Comparison of ENCODE assay signal across 1 cellular context in the genomic region with DNA sequence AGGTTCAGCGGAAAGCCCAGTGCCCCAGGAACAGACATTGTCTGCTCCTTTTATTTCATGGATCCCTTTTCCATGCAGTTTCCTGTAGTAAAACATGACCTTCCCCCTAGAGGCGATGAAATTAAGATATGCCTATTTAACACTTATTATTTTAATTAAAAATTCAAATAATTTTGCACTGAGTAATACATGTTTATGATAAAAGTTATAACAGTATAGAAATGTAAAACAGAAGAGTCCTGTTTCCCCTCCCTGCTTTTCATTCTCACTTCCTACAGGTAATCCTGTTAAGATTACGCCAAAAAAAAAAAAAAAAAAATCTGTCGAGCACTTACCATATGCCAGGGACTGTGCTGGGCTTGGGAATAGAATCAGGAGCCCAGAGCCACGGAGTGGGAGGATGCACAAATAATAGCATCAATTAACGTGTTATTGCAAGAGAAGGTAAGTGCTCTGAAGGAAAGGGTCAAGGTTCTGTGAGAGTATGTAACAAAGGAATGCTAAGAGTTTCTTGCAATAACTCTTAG.
TF ChIP-seq lines count a peak whose summit lies in the region.

No MANE protein-coding gene starts in this region.

TF ChIP-seq in HepG2, 621 proteins besides CTCF, POLR2A, EP300 and RAD21:
- TF ChIP-seq ZBTB7A (CRISPR knock-in tag; IDR thresholded peaks at IDR 0.05) (no peak), MED8 (CRISPR knock-in tag; IDR thresholded peaks at IDR 0.05; ENCODE audit: insufficient replicate concordance) (peak; percentile 5), SIN3A (IDR thresholded peaks at IDR 0.05; ENCODE audit: borderline replicate concordance, low read depth, low read length) (no peak), AGO1 (IDR thresholded peaks at IDR 0.05; ENCODE audit: low read depth, low read length, poor library complexity, severe bottlenecking) (no peak), ARNTL (CRISPR knock-in tag; IDR thresholded peaks at IDR 0.05) (peak; percentile 3; the same call in 1 of the 2 replicates), SOX6 (IDR thresholded peaks at IDR 0.05) (no peak), SOX6 (CRISPR knock-in tag; IDR thresholded peaks at IDR 0.05) (no peak), JUN (CRISPR knock-in tag; IDR thresholded peaks at IDR 0.05) (no peak), KMT2A (CRISPR knock-in tag; IDR thresholded peaks at IDR 0.05) (no peak), ZNF484 (CRISPR knock-in tag; IDR thresholded peaks at IDR 0.05; ENCODE audit: borderline replicate concordance, low read depth) (no peak), ZFP36L2 (CRISPR knock-in tag; IDR thresholded peaks at IDR 0.05) (no peak), ZNF776 (CRISPR knock-in tag; IDR thresholded peaks at IDR 0.05) (no peak), ZFP1 (CRISPR knock-in tag; IDR thresholded peaks at IDR 0.05) (0 out of 2 replicates have a peak, but pooled peaks have one; percentile 3), TAF15 (IDR thresholded peaks at IDR 0.05; ENCODE audit: low read depth, low read length, poor library complexity, severe bottlenecking) (no peak), SMAD3 (CRISPR knock-in tag; IDR thresholded peaks at IDR 0.05) (0 out of 2 replicates have a peak, but pooled peaks have one; percentile 0), NFIB (CRISPR knock-in tag; IDR thresholded peaks at IDR 0.05; ENCODE audit: borderline replicate concordance) (no peak), ESRRA (CRISPR knock-in tag; IDR thresholded peaks at IDR 0.05; ENCODE audit: low read depth) (no peak), ZFAT (CRISPR knock-in tag; conservative IDR thresholded peaks at IDR 0.05) (no peak), REL (CRISPR knock-in tag; conservative IDR thresholded peaks at IDR 0.05) (no peak), CEBPG (CRISPR knock-in tag; IDR thresholded peaks at IDR 0.05) (no peak), MIXL1 (CRISPR knock-in tag; IDR thresholded peaks at IDR 0.05) (no peak; the same call in 1 of the 2 replicates), ZNF124 (CRISPR knock-in tag; IDR thresholded peaks at IDR 0.05) (no peak), ZSCAN31 (CRISPR knock-in tag; IDR thresholded peaks at IDR 0.05; ENCODE audit: low read depth) (no peak), NR2F1 (CRISPR knock-in tag; IDR thresholded peaks at IDR 0.05) (0 out of 4 replicates have a peak, but pooled peaks of 1 of the 2 experiments have one; percentile 7), ZNF891 (CRISPR knock-in tag; IDR thresholded peaks at IDR 0.05) (no peak), SRSF1 (optimal IDR thresholded peaks at IDR 0.05; ENCODE audit: low read depth, low read length) (no peak), ZSCAN20 (CRISPR knock-in tag; IDR thresholded peaks at IDR 0.05; ENCODE audit: borderline replicate concordance) (peak; percentile 7; the same call in 1 of the 2 replicates), THAP11 (CRISPR knock-in tag; IDR thresholded peaks at IDR 0.05) (no peak), ZNF572 (CRISPR knock-in tag; IDR thresholded peaks at IDR 0.05) (no peak), KLF11 (CRISPR knock-in tag; IDR thresholded peaks at IDR 0.05) (no peak), ZNF546 (CRISPR knock-in tag; conservative IDR thresholded peaks at IDR 0.05) (no peak), ZNF12 (CRISPR knock-in tag; IDR thresholded peaks at IDR 0.05) (no peak), AKAP8 (CRISPR knock-in tag; IDR thresholded peaks at IDR 0.05) (no peak), ZMAT3 (CRISPR knock-in tag; conservative IDR thresholded peaks at IDR 0.05) (no peak), MTF2 (CRISPR knock-in tag; IDR thresholded peaks at IDR 0.05; ENCODE audit: borderline replicate concordance) (no peak)
- TF ChIP-seq, protein P1, sequence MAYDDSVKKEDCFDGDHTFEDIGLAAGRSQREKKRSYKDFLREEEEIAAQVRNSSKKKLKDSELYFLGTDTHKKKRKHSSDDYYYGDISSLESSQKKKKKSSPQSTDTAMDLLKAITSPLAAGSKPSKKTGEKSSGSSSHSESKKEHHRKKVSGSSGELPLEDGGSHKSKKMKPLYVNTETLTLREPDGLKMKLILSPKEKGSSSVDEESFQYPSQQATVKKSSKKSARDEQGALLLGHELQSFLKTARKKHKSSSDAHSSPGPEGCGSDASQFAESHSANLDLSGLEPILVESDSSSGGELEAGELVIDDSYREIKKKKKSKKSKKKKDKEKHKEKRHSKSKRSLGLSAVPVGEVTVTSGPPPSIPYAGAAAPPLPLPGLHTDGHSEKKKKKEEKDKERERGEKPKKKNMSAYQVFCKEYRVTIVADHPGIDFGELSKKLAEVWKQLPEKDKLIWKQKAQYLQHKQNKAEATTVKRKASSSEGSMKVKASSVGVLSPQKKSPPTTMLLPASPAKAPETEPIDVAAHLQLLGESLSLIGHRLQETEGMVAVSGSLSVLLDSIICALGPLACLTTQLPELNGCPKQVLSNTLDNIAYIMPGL (CRISPR knock-in tag; IDR thresholded peaks at IDR 0.05; ENCODE audit: borderline replicate concordance in 1 of 2, low read depth in 1 of 2) = 0 out of 4 replicates have a peak, but pooled peaks of 1 of the 2 experiments have one; percentile 19
- TF ChIP-seq, protein P2, sequence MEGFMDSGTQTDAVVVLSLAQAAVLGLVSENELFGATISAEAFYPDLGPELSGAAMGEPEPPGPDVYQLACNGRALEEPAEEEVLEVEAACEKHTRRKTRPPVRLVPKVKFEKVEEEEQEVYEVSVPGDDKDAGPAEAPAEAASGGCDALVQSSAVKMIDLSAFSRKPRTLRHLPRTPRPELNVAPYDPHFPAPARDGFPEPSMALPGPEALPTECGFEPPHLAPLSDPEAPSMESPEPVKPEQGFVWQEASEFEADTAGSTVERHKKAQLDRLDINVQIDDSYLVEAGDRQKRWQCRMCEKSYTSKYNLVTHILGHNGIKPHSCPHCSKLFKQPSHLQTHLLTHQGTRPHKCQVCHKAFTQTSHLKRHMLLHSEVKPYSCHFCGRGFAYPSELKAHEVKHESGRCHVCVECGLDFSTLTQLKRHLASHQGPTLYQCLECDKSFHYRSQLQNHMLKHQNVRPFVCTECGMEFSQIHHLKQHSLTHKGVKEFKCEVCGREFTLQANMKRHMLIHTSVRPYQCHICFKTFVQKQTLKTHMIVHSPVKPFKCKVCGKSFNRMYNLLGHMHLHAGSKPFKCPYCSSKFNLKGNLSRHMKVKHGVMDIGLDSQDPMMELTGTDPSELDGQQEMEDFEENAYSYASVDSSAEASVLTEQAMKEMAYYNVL (CRISPR knock-in tag; IDR thresholded peaks at IDR 0.05; ENCODE audit: borderline replicate concordance) = no peak
- TF ChIP-seq, protein P3, sequence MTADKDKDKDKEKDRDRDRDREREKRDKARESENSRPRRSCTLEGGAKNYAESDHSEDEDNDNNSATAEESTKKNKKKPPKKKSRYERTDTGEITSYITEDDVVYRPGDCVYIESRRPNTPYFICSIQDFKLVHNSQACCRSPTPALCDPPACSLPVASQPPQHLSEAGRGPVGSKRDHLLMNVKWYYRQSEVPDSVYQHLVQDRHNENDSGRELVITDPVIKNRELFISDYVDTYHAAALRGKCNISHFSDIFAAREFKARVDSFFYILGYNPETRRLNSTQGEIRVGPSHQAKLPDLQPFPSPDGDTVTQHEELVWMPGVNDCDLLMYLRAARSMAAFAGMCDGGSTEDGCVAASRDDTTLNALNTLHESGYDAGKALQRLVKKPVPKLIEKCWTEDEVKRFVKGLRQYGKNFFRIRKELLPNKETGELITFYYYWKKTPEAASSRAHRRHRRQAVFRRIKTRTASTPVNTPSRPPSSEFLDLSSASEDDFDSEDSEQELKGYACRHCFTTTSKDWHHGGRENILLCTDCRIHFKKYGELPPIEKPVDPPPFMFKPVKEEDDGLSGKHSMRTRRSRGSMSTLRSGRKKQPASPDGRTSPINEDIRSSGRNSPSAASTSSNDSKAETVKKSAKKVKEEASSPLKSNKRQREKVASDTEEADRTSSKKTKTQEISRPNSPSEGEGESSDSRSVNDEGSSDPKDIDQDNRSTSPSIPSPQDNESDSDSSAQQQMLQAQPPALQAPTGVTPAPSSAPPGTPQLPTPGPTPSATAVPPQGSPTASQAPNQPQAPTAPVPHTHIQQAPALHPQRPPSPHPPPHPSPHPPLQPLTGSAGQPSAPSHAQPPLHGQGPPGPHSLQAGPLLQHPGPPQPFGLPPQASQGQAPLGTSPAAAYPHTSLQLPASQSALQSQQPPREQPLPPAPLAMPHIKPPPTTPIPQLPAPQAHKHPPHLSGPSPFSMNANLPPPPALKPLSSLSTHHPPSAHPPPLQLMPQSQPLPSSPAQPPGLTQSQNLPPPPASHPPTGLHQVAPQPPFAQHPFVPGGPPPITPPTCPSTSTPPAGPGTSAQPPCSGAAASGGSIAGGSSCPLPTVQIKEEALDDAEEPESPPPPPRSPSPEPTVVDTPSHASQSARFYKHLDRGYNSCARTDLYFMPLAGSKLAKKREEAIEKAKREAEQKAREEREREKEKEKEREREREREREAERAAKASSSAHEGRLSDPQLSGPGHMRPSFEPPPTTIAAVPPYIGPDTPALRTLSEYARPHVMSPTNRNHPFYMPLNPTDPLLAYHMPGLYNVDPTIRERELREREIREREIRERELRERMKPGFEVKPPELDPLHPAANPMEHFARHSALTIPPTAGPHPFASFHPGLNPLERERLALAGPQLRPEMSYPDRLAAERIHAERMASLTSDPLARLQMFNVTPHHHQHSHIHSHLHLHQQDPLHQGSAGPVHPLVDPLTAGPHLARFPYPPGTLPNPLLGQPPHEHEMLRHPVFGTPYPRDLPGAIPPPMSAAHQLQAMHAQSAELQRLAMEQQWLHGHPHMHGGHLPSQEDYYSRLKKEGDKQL (CRISPR knock-in tag; IDR thresholded peaks at IDR 0.05; ENCODE audit: low read depth) = no peak
- TF ChIP-seq, protein P4, sequence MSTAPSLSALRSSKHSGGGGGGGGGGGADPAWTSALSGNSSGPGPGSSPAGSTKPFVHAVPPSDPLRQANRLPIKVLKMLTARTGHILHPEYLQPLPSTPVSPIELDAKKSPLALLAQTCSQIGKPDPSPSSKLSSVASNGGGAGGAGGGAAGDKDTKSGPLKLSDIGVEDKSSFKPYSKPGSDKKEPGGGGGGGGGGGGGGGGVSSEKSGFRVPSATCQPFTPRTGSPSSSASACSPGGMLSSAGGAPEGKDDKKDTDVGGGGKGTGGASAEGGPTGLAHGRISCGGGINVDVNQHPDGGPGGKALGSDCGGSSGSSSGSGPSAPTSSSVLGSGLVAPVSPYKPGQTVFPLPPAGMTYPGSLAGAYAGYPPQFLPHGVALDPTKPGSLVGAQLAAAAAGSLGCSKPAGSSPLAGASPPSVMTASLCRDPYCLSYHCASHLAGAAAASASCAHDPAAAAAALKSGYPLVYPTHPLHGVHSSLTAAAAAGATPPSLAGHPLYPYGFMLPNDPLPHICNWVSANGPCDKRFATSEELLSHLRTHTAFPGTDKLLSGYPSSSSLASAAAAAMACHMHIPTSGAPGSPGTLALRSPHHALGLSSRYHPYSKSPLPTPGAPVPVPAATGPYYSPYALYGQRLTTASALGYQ (CRISPR knock-in tag; IDR thresholded peaks at IDR 0.05) = peak; percentile 15; the same call in 1 of the 2 replicates
- TF ChIP-seq, protein P5, sequence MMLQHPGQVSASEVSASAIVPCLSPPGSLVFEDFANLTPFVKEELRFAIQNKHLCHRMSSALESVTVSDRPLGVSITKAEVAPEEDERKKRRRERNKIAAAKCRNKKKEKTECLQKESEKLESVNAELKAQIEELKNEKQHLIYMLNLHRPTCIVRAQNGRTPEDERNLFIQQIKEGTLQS (CRISPR knock-in tag; IDR thresholded peaks at IDR 0.05) = no peak
- TF ChIP-seq, protein P6, sequence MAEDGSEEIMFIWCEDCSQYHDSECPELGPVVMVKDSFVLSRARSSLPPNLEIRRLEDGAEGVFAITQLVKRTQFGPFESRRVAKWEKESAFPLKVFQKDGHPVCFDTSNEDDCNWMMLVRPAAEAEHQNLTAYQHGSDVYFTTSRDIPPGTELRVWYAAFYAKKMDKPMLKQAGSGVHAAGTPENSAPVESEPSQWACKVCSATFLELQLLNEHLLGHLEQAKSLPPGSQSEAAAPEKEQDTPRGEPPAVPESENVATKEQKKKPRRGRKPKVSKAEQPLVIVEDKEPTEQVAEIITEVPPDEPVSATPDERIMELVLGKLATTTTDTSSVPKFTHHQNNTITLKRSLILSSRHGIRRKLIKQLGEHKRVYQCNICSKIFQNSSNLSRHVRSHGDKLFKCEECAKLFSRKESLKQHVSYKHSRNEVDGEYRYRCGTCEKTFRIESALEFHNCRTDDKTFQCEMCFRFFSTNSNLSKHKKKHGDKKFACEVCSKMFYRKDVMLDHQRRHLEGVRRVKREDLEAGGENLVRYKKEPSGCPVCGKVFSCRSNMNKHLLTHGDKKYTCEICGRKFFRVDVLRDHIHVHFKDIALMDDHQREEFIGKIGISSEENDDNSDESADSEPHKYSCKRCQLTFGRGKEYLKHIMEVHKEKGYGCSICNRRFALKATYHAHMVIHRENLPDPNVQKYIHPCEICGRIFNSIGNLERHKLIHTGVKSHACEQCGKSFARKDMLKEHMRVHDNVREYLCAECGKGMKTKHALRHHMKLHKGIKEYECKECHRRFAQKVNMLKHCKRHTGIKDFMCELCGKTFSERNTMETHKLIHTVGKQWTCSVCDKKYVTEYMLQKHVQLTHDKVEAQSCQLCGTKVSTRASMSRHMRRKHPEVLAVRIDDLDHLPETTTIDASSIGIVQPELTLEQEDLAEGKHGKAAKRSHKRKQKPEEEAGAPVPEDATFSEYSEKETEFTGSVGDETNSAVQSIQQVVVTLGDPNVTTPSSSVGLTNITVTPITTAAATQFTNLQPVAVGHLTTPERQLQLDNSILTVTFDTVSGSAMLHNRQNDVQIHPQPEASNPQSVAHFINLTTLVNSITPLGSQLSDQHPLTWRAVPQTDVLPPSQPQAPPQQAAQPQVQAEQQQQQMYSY (CRISPR knock-in tag; IDR thresholded peaks at IDR 0.05) = 0 out of 2 replicates have a peak, but pooled peaks have one; percentile 7
